Comparison of ENCODE assay signal across 10 cellular contexts in genomic region chr16:53754938-53755910, GRCh38. TPM values are rescaled to one million over a fixed set of nuclear protein-coding genes. Genes with fewer than 3 reads are reported as not detected.
A peak's percentile ranks its signal among the peaks of the same experiment; 100 is the strongest.
DNase-seq lines count a peak whose midpoint lies in the region; ATAC-seq and TF ChIP-seq lines count a peak whose summit lies in the region.
"Had no signal": no experiment of that assay in that cellular context is flagged by ENCODE, and none has a peak within 500 bp of the region (broad histone marks: within the 10 kb centered on the region; RNA-seq: fewer than 3 reads in every experiment).

No MANE protein-coding gene starts in this region.

- no peak overlapping the region for H3K4me3 Mint-ChIP-seq in endodermal cell
- H3K4me3 Mint-ChIP-seq in natural killer cell treated with Interleukin-12 subunit alpha and Interleukin-12 subunit beta and Interleukin-15 and Interleukin-18, amount 100 ng/mL, for 72 hours: no peak overlapping the region
- H3K4me3 Mint-ChIP-seq in immature natural killer cell: no peak overlapping the region

- no peaks in the 10 kb centered on the region for H3K36me3 ChIP-seq in endodermal cell (ENCODE audit: control insufficient read depth, insufficient read depth, low read length)
- H3K36me3 ChIP-seq: SJSA1 had no signal

- TF ChIP-seq CTCF in endodermal cell (conservative IDR thresholded peaks at IDR 0.05) (no peak), omental fat pad (IDR thresholded peaks at IDR 0.05) (no peak)

- no peak overlapping the region for H3K27ac Mint-ChIP-seq in endodermal cell
- H3K27ac Mint-ChIP-seq in natural killer cell treated with Interleukin-12 subunit alpha and Interleukin-12 subunit beta and Interleukin-15 and Interleukin-18, amount 100 ng/mL, for 72 hours: no peak overlapping the region
- no peak overlapping the region for H3K27ac Mint-ChIP-seq in immature natural killer cell

- H3K27me3 ChIP-seq in endodermal cell (ENCODE audit: control insufficient read depth, insufficient read depth, low read length, poor library complexity, severe bottlenecking): no peaks in the 10 kb centered on the region
- H3K27me3 ChIP-seq: SJSA1 had no signal

- H3K36me3 Mint-ChIP-seq in endodermal cell (ENCODE audit: low read depth) (peaks cover 2% of the 10 kb centered on the region), immature natural killer cell (peaks cover 0 to 8% (median 0%) of the 10 kb centered on the region in 3 donors)
- no peaks in the 10 kb centered on the region for H3K36me3 Mint-ChIP-seq in natural killer cell treated with Interleukin-12 subunit alpha and Interleukin-12 subunit beta and Interleukin-15 and Interleukin-18, amount 100 ng/mL, for 72 hours

- H3K9me3 Mint-ChIP-seq in endodermal cell (peaks cover 2% of the 10 kb centered on the region), immature natural killer cell (no peaks in the 10 kb centered on the region)
- no peaks in the 10 kb centered on the region for H3K9me3 Mint-ChIP-seq in natural killer cell treated with Interleukin-12 subunit alpha and Interleukin-12 subunit beta and Interleukin-15 and Interleukin-18, amount 100 ng/mL, for 72 hours

- peak overlapping the region; percentile 94 for H3K27ac ChIP-seq in endodermal cell (ENCODE audit: low read depth, low read length)

- H3K9ac ChIP-seq in endodermal cell (ENCODE audit: extremely low read depth, low read length, poor library complexity, severe bottlenecking): no peak overlapping the region

- 89 to 100% methylated on average over 6 to 10 of the region's 10 CpGs for WGBS in endodermal cell (ENCODE audit: insufficient coverage in 1 of 2, insufficient read length in 1 of 2), 2 experiments

- no peaks in the 10 kb centered on the region for H3K9me3 ChIP-seq in endodermal cell (ENCODE audit: control insufficient read depth, low read length)
- H3K9me3 ChIP-seq: SJSA1 had no signal

- H3K4me1 Mint-ChIP-seq in endodermal cell: peaks cover 19% of the 10 kb centered on the region
- H3K4me1 Mint-ChIP-seq in natural killer cell treated with Interleukin-12 subunit alpha and Interleukin-12 subunit beta and Interleukin-15 and Interleukin-18, amount 100 ng/mL, for 72 hours (ENCODE audit: low read depth in 2 of 2): peaks cover 0 to 13% of the 10 kb centered on the region in 2 donors
- H3K4me1 Mint-ChIP-seq in immature natural killer cell: peaks cover 7 to 13% of the 10 kb centered on the region in 2 donors

- no peaks in the 10 kb centered on the region for H3K4me1 ChIP-seq in endodermal cell (ENCODE audit: control insufficient read depth, insufficient read depth, low read length)

- no peak overlapping the region for H3K4me3 ChIP-seq in endodermal cell (ENCODE audit: low read length)
- H3K4me3 ChIP-seq: SJSA1 had no signal

- peak; percentile 87 for ATAC-seq in omental fat pad (ENCODE audit: low FRiP score)
- no peak for ATAC-seq in natural killer cell treated with Interleukin-12 subunit alpha and Interleukin-12 subunit beta and Interleukin-15 and Interleukin-18, amount 100 ng/mL, for 72 hours

- no peaks in the 10 kb centered on the region for H3K27me3 Mint-ChIP-seq in endodermal cell (ENCODE audit: insufficient read depth)
- no peaks in the 10 kb centered on the region for H3K27me3 Mint-ChIP-seq in natural killer cell treated with Interleukin-12 subunit alpha and Interleukin-12 subunit beta and Interleukin-15 and Interleukin-18, amount 100 ng/mL, for 72 hours
- no peaks in the 10 kb centered on the region for H3K27me3 Mint-ChIP-seq in immature natural killer cell (ENCODE audit: low read depth in 3 of 3)

- peak; percentile 38 for DNase-seq in H4 (ENCODE audit: low spot score)
- DNase-seq in NCI-H510A (lab: John Stamatoyannopoulos, UW): peak; percentile 35
- no peak for DNase-seq in endodermal cell
- DNase-seq in omental fat pad (ENCODE audit: low spot score): no peak
- no peak for DNase-seq in natural killer cell treated with Interleukin-12 subunit alpha and Interleukin-12 subunit beta and Interleukin-15 and Interleukin-18, amount 100 ng/mL, for 72 hours (ENCODE audit: low spot score)
- DNase-seq in activated CD4-positive, alpha-beta T cell treated with anti-CD3 and anti-CD28 coated beads, Interleukin-2, amount 50 U/mL, for 48 hours: no peak
- DNase-seq in iPS-NIHi11 (ENCODE audit: low spot score): no peak
- no peak for DNase-seq in immature natural killer cell
- DNase-seq: activated CD8-positive, alpha-beta memory T cell treated with anti-CD3 and anti-CD28 coated beads, Interleukin-2, amount 50 U/mL, for 4 hours had no signal

RNA-seq across cellular contexts. Expression of gene FTO, which starts 51.3 kb away (rescaled TPM):
- total RNA-seq in H4 (2014; rRNA removed; shearing (Covaris generic)): 62.8 and 73.6 TPM in 2 replicates
- total RNA-seq in endodermal cell (100 to 1,000 TPM in 1 of 2 donors, 10 to 100 TPM in 1; 80.3 to 102 TPM), omental fat pad (10 to 100 TPM; 70.9 to 89.7 (median 86.8) TPM)
- 67.0 TPM for polyA plus RNA-seq in endodermal cell (2013, experiment 1 of 2)
- polyA plus RNA-seq in endodermal cell (2013, experiment 2 of 2): 66.8 TPM
- total RNA-seq in natural killer cell treated with Interleukin-12 subunit alpha and Interleukin-12 subunit beta and Interleukin-15 and Interleukin-18, amount 100 ng/mL, for 72 hours: 10 to 100 TPM; 55.4 to 57.4 TPM
- polyA plus RNA-seq in immature natural killer cell: 100 to 1,000 TPM in 1 of 3 donors, 10 to 100 TPM in 2; 61.3 to 106 (median 65.1) TPM

RNA-seq across cellular contexts. Expression of gene RPGRIP1L, which starts 51.6 kb away (rescaled TPM):
- total RNA-seq in H4 (2014; rRNA removed; shearing (Covaris generic)): 5.5 and 8.2 TPM in 2 replicates
- 10 to 100 TPM; 15.9 to 19.8 TPM for total RNA-seq in endodermal cell
- 14.5 TPM for polyA plus RNA-seq in endodermal cell (2013, experiment 1 of 2)
- polyA plus RNA-seq in endodermal cell (2013, experiment 2 of 2): 13.7 TPM
- total RNA-seq in omental fat pad: 1 to 10 TPM; 3.2 to 5.0 (median 4.1) TPM
- total RNA-seq in natural killer cell treated with Interleukin-12 subunit alpha and Interleukin-12 subunit beta and Interleukin-15 and Interleukin-18, amount 100 ng/mL, for 72 hours: 1 to 10 TPM; 7.6 to 7.8 TPM
- 1 to 10 TPM in 2 of 3 donors, not detected in 1; 1.7 to 2.2 TPM for polyA plus RNA-seq in immature natural killer cell

Comparison
In these comparisons a context has a peak if more than half of its experiments do, and no peak if none do; other contexts are left out.
1. DNase-seq: peak in H4 (single experiment) and NCI-H510A (single experiment); none in endodermal cell (single experiment), omental fat pad (single experiment), natural killer cell treated with Interleukin-12 subunit alpha and Interleukin-12 subunit beta and Interleukin-15 and Interleukin-18, amount 100 ng/mL, for 72 hours (single experiment), activated CD4-positive, alpha-beta T cell treated with anti-CD3 and anti-CD28 coated beads, Interleukin-2, amount 50 U/mL, for 48 hours (0 of 2), iPS-NIHi11 (single experiment) and immature natural killer cell (0 of 3).